In genomic region chr10:129445445-129445844, GRCh38 we compare ENCODE assay signal across 32 cellular contexts.
"Had no signal": no experiment of that assay in that cellular context is flagged by ENCODE, and none has a peak within 500 bp of the region (broad histone marks: within the 10 kb centered on the region; RNA-seq: fewer than 3 reads in every experiment).

No MANE protein-coding gene starts in this region.

- H3K27ac Mint-ChIP-seq: activated B cell treated with CpG ODN at 0.5 μM for 24 hours; activated CD4-positive, alpha-beta memory T cell treated with anti-CD3 and anti-CD28 coated beads for 36 hours; activated CD4-positive, alpha-beta T cell treated with anti-CD3 and anti-CD28 coated beads, Interleukin-2, amount 10 ng/mL, durations not matched to agents 24 days and 14 days; activated CD8-positive, alpha-beta T cell treated with anti-CD3 and anti-CD28 coated beads for 36 hours; activated naive CD4-positive, alpha-beta T cell treated with anti-CD3 and anti-CD28 coated beads, Interleukin-2, amount 10 ng/mL, durations not matched to agents 7 days and 5 days; activated naive CD4-positive, alpha-beta T cell treated with anti-CD3 and anti-CD28 coated beads, Interleukin-2, amount 50 U/mL, for 24 hours; activated naive CD8-positive, alpha-beta T cell; activated naive CD8-positive, alpha-beta T cell treated with anti-CD3 and anti-CD28 coated beads, Interleukin-2, amount 10 ng/mL, durations not matched to agents 7 days and 5 days; activated naive CD8-positive, alpha-beta T cell treated with anti-CD3 and anti-CD28 coated beads, Interleukin-2, amount 50 U/mL, for 24 hours; activated T-helper 2 cell treated with anti-CD3 and anti-CD28 coated beads, Interferon-gamma antibody, Interleukin-2, Interleukin-4, amounts not matched to agents 10 μg/mL and 5 μg/mL and 100 μg/mL, durations not matched to agents 14 hours and 24 hours and 36 hours; T-helper 1 cell treated with Interleukin-12 subunit alpha and Interleukin-12 subunit beta and Interleukin-4 antibody, amounts not matched to agents 30 μg/mL and 1 μg/mL, for 36 hours; T-helper 2 cell treated with Interferon-gamma antibody and Interleukin-4, amounts not matched to agents 5 μg/mL and 100 μg/mL, for 36 hours had no signal

- H3K27ac ChIP-seq: ascending aorta, cardiac muscle cell, VCaP had no signal

- H3K4me3 ChIP-seq: ascending aorta, cardiac muscle cell had no signal

- H3K36me3 Mint-ChIP-seq: activated CD4-positive, alpha-beta memory T cell treated with anti-CD3 and anti-CD28 coated beads for 36 hours; activated naive CD4-positive, alpha-beta T cell treated with anti-CD3 and anti-CD28 coated beads, Interleukin-2, amount 10 ng/mL, durations not matched to agents 7 days and 5 days; activated naive CD4-positive, alpha-beta T cell treated with anti-CD3 and anti-CD28 coated beads, Interleukin-2, amount 50 U/mL, for 24 hours; activated naive CD8-positive, alpha-beta T cell; activated naive CD8-positive, alpha-beta T cell treated with anti-CD3 and anti-CD28 coated beads, Interleukin-2, amount 10 ng/mL, durations not matched to agents 7 days and 5 days; brain had no signal

- H3K9me3 Mint-ChIP-seq: activated B cell treated with CpG ODN at 0.5 μM for 24 hours; activated CD4-positive, alpha-beta memory T cell treated with anti-CD3 and anti-CD28 coated beads for 36 hours; activated CD4-positive, alpha-beta T cell treated with anti-CD3 and anti-CD28 coated beads, Interleukin-2, amount 10 ng/mL, durations not matched to agents 24 days and 14 days; activated CD8-positive, alpha-beta T cell treated with anti-CD3 and anti-CD28 coated beads for 36 hours; activated naive CD4-positive, alpha-beta T cell treated with anti-CD3 and anti-CD28 coated beads, Interleukin-2, amount 10 ng/mL, durations not matched to agents 7 days and 5 days; activated naive CD4-positive, alpha-beta T cell treated with anti-CD3 and anti-CD28 coated beads, Interleukin-2, amount 50 U/mL, for 24 hours; activated naive CD8-positive, alpha-beta T cell treated with anti-CD3 and anti-CD28 coated beads, Interleukin-2, amount 10 ng/mL, durations not matched to agents 7 days and 5 days; activated naive CD8-positive, alpha-beta T cell treated with anti-CD3 and anti-CD28 coated beads, Interleukin-2, amount 50 U/mL, for 24 hours; activated T-cell treated with anti-CD3 and anti-CD28 coated beads, Interleukin-2, amount 50 U/mL, for 4 hours; activated T-helper 2 cell treated with anti-CD3 and anti-CD28 coated beads, Interferon-gamma antibody, Interleukin-2, Interleukin-4, amounts not matched to agents 10 μg/mL and 5 μg/mL and 100 μg/mL, durations not matched to agents 14 hours and 24 hours and 36 hours; central memory CD8-positive, alpha-beta T cell; T-helper 1 cell treated with Interleukin-12 subunit alpha and Interleukin-12 subunit beta and Interleukin-4 antibody, amounts not matched to agents 30 μg/mL and 1 μg/mL, for 36 hours; T-helper 2 cell treated with Interferon-gamma antibody and Interleukin-4, amounts not matched to agents 5 μg/mL and 100 μg/mL, for 36 hours had no signal

- H3K27me3 Mint-ChIP-seq: activated naive CD8-positive, alpha-beta T cell treated with anti-CD3 and anti-CD28 coated beads, Interleukin-2, amount 10 ng/mL, durations not matched to agents 7 days and 5 days had no signal

- H3K4me3 Mint-ChIP-seq: activated B cell treated with CpG ODN at 0.5 μM for 24 hours; activated CD4-positive, alpha-beta memory T cell treated with anti-CD3 and anti-CD28 coated beads for 36 hours; activated CD4-positive, alpha-beta T cell treated with anti-CD3 and anti-CD28 coated beads, Interleukin-2, amount 10 ng/mL, durations not matched to agents 24 days and 14 days; activated CD8-positive, alpha-beta T cell treated with anti-CD3 and anti-CD28 coated beads for 36 hours; activated naive CD4-positive, alpha-beta T cell treated with anti-CD3 and anti-CD28 coated beads, Interleukin-2, amount 10 ng/mL, durations not matched to agents 7 days and 5 days; activated naive CD4-positive, alpha-beta T cell treated with anti-CD3 and anti-CD28 coated beads, Interleukin-2, amount 50 U/mL, for 24 hours; activated naive CD8-positive, alpha-beta T cell; activated naive CD8-positive, alpha-beta T cell treated with anti-CD3 and anti-CD28 coated beads, Interleukin-2, amount 10 ng/mL, durations not matched to agents 7 days and 5 days; activated naive CD8-positive, alpha-beta T cell treated with anti-CD3 and anti-CD28 coated beads, Interleukin-2, amount 50 U/mL, for 24 hours; activated T-cell treated with anti-CD3 and anti-CD28 coated beads, Interleukin-2, amount 50 U/mL, for 4 hours; brain; central memory CD8-positive, alpha-beta T cell; T-helper 1 cell treated with Interleukin-12 subunit alpha and Interleukin-12 subunit beta and Interleukin-4 antibody, amounts not matched to agents 30 μg/mL and 1 μg/mL, for 36 hours; T-helper 2 cell treated with Interferon-gamma antibody and Interleukin-4, amounts not matched to agents 5 μg/mL and 100 μg/mL, for 36 hours had no signal

- DNase-seq: activated B cell treated with CpG ODN at 0.5 μM for 24 hours; activated CD4-positive, alpha-beta memory T cell treated with anti-CD3 and anti-CD28 coated beads for 36 hours; activated CD4-positive, alpha-beta T cell treated with anti-CD3 and anti-CD28 coated beads for 4 hours; activated CD4-positive, alpha-beta T cell treated with anti-CD3 and anti-CD28 coated beads, Interleukin-2, amount 10 ng/mL, durations not matched to agents 24 days and 14 days; activated CD4-positive, alpha-beta T cell treated with anti-CD3 and anti-CD28 coated beads, Interleukin-2, amount 50 U/mL, for 1 hour; activated CD4-positive, alpha-beta T cell treated with anti-CD3 and anti-CD28 coated beads, Interleukin-2, amount 50 U/mL, for 4 hours; activated CD4-positive, CD25-positive, alpha-beta regulatory T cell treated with anti-CD3 and anti-CD28 coated beads, Interleukin-2, amount 50 U/mL, for 72 hours; activated CD8-positive, alpha-beta memory T cell treated with anti-CD3 and anti-CD28 coated beads, Interleukin-2, amount 50 U/mL, for 4 hours; activated CD8-positive, alpha-beta T cell treated with anti-CD3 and anti-CD28 coated beads for 36 hours; activated effector memory CD4-positive, alpha-beta T cell treated with Interleukin-2 at 50 U/mL for 16 hours; activated gamma-delta T cell; activated naive CD4-positive, alpha-beta T cell treated with anti-CD3 and anti-CD28 coated beads, Interleukin-2, amount 10 ng/mL, durations not matched to agents 7 days and 5 days; activated naive CD4-positive, alpha-beta T cell treated with Interleukin-2 at 50 U/mL for 16 hours; activated naive CD8-positive, alpha-beta T cell treated with anti-CD3 and anti-CD28 coated beads, Interleukin-2, amount 10 ng/mL, durations not matched to agents 7 days and 5 days; activated naive CD8-positive, alpha-beta T cell treated with anti-CD3 and anti-CD28 coated beads, Interleukin-2, amount 50 U/mL, for 24 hours; activated T-cell treated with anti-CD3 and anti-CD28 coated beads for 4 hours; activated T-cell treated with anti-CD3 and anti-CD28 coated beads, Interleukin-2, amount 50 U/mL, for 1 hour; activated T-cell treated with anti-CD3 and anti-CD28 coated beads, Interleukin-2, amount 50 U/mL, for 4 hours; cerebellar nuclear complex; T-helper 1 cell; T-helper 2 cell; T-helper 9 cell had no signal

- H3K36me3 ChIP-seq: ascending aorta, cardiac muscle cell had no signal

- H3K4me1 Mint-ChIP-seq: activated B cell treated with CpG ODN at 0.5 μM for 24 hours; activated CD4-positive, alpha-beta T cell treated with anti-CD3 and anti-CD28 coated beads, Interleukin-2, amount 10 ng/mL, durations not matched to agents 24 days and 14 days; activated naive CD4-positive, alpha-beta T cell treated with anti-CD3 and anti-CD28 coated beads, Interleukin-2, amount 10 ng/mL, durations not matched to agents 7 days and 5 days; activated naive CD4-positive, alpha-beta T cell treated with anti-CD3 and anti-CD28 coated beads, Interleukin-2, amount 50 U/mL, for 24 hours; activated naive CD8-positive, alpha-beta T cell treated with anti-CD3 and anti-CD28 coated beads, Interleukin-2, amount 10 ng/mL, durations not matched to agents 7 days and 5 days; activated naive CD8-positive, alpha-beta T cell treated with anti-CD3 and anti-CD28 coated beads, Interleukin-2, amount 50 U/mL, for 24 hours; central memory CD8-positive, alpha-beta T cell had no signal

- H3K27me3 ChIP-seq: ascending aorta, cardiac muscle cell had no signal

- H3K9me3 ChIP-seq: ascending aorta had no signal

- ATAC-seq: activated CD8-positive, alpha-beta T cell treated with anti-CD3 and anti-CD28 coated beads for 36 hours; activated naive CD8-positive, alpha-beta T cell treated with anti-CD3 and anti-CD28 coated beads, Interleukin-2, amount 50 U/mL, for 24 hours; activated T-cell treated with anti-CD3 and anti-CD28 coated beads, Interleukin-2, amount 50 U/mL, for 4 hours had no signal

- H3K4me1 ChIP-seq: ascending aorta had no signal
